ENCODE assay signal across 11 cellular contexts in genomic region chr10:133422821-133423771, GRCh38. TPM values are rescaled to one million over a fixed set of nuclear protein-coding genes. Genes with fewer than 3 reads are reported as not detected.
A peak's percentile ranks its signal among the peaks of the same experiment; 100 is the strongest.
DNase-seq lines count a peak whose midpoint lies in the region; ATAC-seq and TF ChIP-seq lines count a peak whose summit lies in the region.
"Had no signal": no experiment of that assay in that cellular context is flagged by ENCODE, and none has a peak within 500 bp of the region (broad histone marks: within the 10 kb centered on the region; RNA-seq: fewer than 3 reads in every experiment).

No MANE protein-coding gene starts in this region.

- 41 to 78% methylated on average over 9 to 33 of the region's 88 CpGs for WGBS in body of pancreas, 2 donors
- 18% methylated on average over 88 of the region's 88 CpGs for WGBS in urinary bladder

- intact Hi-C loops in Right ventricle myocardium inferior (cut with DNase I) (no loop called here), cardiac septum (cut with DNase I) (no loop called here), body of pancreas (cut with DNase I) (no loop called here), lower lobe of right lung (cut with DNase I) (no loop called here)

- TF ChIP-seq CTCF in body of pancreas (IDR thresholded peaks at IDR 0.05) (no peak), lower lobe of right lung (IDR thresholded peaks at IDR 0.05) (no peak)

- no peak for TF ChIP-seq POLR2A in body of pancreas (IDR thresholded peaks at IDR 0.05)

- H3K4me3 ChIP-seq in body of pancreas (no peak overlapping the region), lower lobe of right lung (no peak overlapping the region), urinary bladder (ENCODE audit: low read depth, low read length) (peak overlapping the region; percentile 35)

- peaks cover 0 to 3% of the 10 kb centered on the region in 2 donors for H3K27me3 ChIP-seq in body of pancreas
- H3K27me3 ChIP-seq in lower lobe of right lung (ENCODE audit: low read depth) = no peaks in the 10 kb centered on the region

- H3K9me3 ChIP-seq in body of pancreas (no peaks in the 10 kb centered on the region), lower lobe of right lung (no peaks in the 10 kb centered on the region)

- H3K36me3 ChIP-seq in body of pancreas (replicated peaks in 1 of 2; ENCODE audit: insufficient read depth in 1 of 2, low read depth in 2 of 2) = peaks cover 0 to 7% of the 10 kb centered on the region in 2 donors
- H3K36me3 ChIP-seq in lower lobe of right lung = peaks cover 24% of the 10 kb centered on the region
- no peaks in the 10 kb centered on the region for H3K36me3 ChIP-seq in urinary bladder (ENCODE audit: insufficient read depth)

- H3K4me1 ChIP-seq in body of pancreas (peaks cover 12% of the 10 kb centered on the region), lower lobe of right lung (no peaks in the 10 kb centered on the region), urinary bladder (ENCODE audit: insufficient read depth) (no peaks in the 10 kb centered on the region)

- ATAC-seq in Right ventricle myocardium inferior (no peak), body of pancreas (peak; percentile 18), lower lobe of right lung (peak; percentile 5 to 37)

- DNase-seq in Right ventricle myocardium inferior (ENCODE audit: missing footprints) (peak; percentile 67), cardiac septum (ENCODE audit: low spot score) (no peak), body of pancreas (no peak), lower lobe of right lung (peak; percentile 41), NCI-H2227 (lab: John Stamatoyannopoulos, UW; ENCODE audit: unreplicated experiment) (no peak), NCI-H187 treated with DMSO at 0.1 percent for 48 hours (lab: John Stamatoyannopoulos, UW) (no peak), germinal center (ENCODE audit: low spot score) (no peak)
- DNase-seq: DND-41, midbrain, NCI-H187 had no signal

- H3K27ac ChIP-seq in body of pancreas = no peak overlapping the region
- no peak overlapping the region for H3K27ac ChIP-seq in lower lobe of right lung
- H3K27ac ChIP-seq in urinary bladder (ENCODE audit: low read depth) = no peak overlapping the region

RNA-seq across cellular contexts. Expression of gene SPRN, which starts 1.3 kb away (rescaled TPM):
- total RNA-seq in Right ventricle myocardium inferior (not detected), cardiac septum (not detected), body of pancreas (not detected), lower lobe of right lung (not detected), urinary bladder (0.74 TPM)
- 0.19 TPM for polyA plus RNA-seq in urinary bladder

RNA-seq across cellular contexts. Expression of gene MTG1, which starts 29.1 kb away (rescaled TPM):
- total RNA-seq in Right ventricle myocardium inferior (17.8 TPM), cardiac septum (21.6 TPM), body of pancreas (10 to 100 TPM; 22.8 to 83.7 TPM), lower lobe of right lung (41.7 TPM), urinary bladder (32.0 TPM)
- 34.5 TPM for polyA plus RNA-seq in urinary bladder

RNA-seq across cellular contexts. Expression of gene SCART1, which starts 30.6 kb away (rescaled TPM):
- total RNA-seq in Right ventricle myocardium inferior (0.30 TPM), cardiac septum (1.0 TPM), body of pancreas (10 to 100 TPM in 1 of 2 donors, 1 to 10 TPM in 1; 3.9 to 11.2 TPM), lower lobe of right lung (2.4 TPM), urinary bladder (3.3 TPM)
- polyA plus RNA-seq in urinary bladder = 0.86 TPM

RNA-seq across cellular contexts. Expression of gene PAOX, which starts 44.0 kb away (rescaled TPM):
- total RNA-seq in Right ventricle myocardium inferior (3.5 TPM), cardiac septum (2.9 TPM), body of pancreas (1 to 10 TPM; 8.3 to 9.6 TPM), lower lobe of right lung (6.9 TPM), urinary bladder (4.3 TPM)
- 8.9 TPM for polyA plus RNA-seq in urinary bladder

RNA-seq across cellular contexts. Expression of gene ECHS1, which starts 49.9 kb away (rescaled TPM):
- total RNA-seq in Right ventricle myocardium inferior (224 TPM), cardiac septum (152 TPM), body of pancreas (10 to 100 TPM; 44.4 to 71.9 TPM), lower lobe of right lung (59.5 TPM), urinary bladder (43.0 TPM)
- polyA plus RNA-seq in urinary bladder = 93.9 TPM

Comparison
In these comparisons a context has a peak if more than half of its experiments do, and no peak if none do; other contexts are left out.
1. DNase-seq: peak in Right ventricle myocardium inferior (single experiment) and lower lobe of right lung (single experiment); none in cardiac septum (single experiment), body of pancreas (0 of 4), NCI-H2227 (single experiment), NCI-H187 treated with DMSO at 0.1 percent for 48 hours (single experiment) and germinal center (single experiment).